7 cellular contexts compared by ENCODE assay signal in the genomic region with DNA sequence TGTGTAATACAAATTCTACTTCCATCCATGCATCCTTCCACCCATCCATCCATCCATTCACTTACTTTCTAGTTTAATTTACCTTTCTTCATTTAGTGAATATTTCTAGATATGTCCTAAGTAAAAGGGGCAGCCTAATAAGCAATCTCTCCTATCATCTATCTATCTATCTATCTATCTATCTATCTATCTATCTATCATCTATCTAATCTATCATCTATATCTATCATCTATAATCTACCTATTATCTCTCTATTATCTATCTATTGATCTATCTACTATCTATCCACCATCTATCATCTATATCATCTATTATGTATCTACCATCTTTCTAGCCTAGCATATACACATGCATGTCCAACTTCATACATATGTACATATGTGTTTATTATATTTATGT.
"Had no signal": no experiment of that assay in that cellular context is flagged by ENCODE, and none has a peak within 500 bp of the region (broad histone marks: within the 10 kb centered on the region; RNA-seq: fewer than 3 reads in every experiment).

No MANE protein-coding gene starts in this region.

- H3K9ac ChIP-seq: KMS-11 had no signal

- ATAC-seq: HepG2 had no signal

- H3K4me2 ChIP-seq: KMS-11 had no signal

- DNase-seq: IMR-90, KBM-7, KG1 had no signal

- FAIRE-seq: HepG2, HTR-8/SVneo had no signal

- H3K27ac ChIP-seq: HL-60, KMS-11 had no signal
